ENCODE assay signal across 17 cellular contexts in the genomic region with DNA sequence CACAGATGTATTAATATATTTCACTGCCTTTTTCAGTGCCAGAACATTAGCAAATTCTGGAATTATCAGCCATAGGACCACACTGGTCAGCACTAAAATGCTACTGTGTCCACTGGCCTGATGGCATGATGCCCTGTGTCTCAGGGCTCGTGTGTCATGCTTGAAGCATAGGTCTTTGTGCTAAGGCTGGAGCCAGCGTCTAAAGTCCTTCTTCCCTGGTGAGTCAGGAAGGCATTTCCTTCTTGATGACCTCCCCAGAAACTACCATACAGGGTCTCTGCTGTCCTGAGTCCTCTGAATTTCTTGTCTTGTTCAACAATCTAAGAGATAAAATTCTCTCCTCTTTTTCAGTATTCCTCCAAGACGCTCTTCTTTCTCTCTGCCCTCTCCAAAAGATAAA.
DNase-seq lines count a peak whose midpoint lies in the region; ATAC-seq and TF ChIP-seq lines count a peak whose summit lies in the region.
"Had no signal": no experiment of that assay in that cellular context is flagged by ENCODE, and none has a peak within 500 bp of the region (broad histone marks: within the 10 kb centered on the region; RNA-seq: fewer than 3 reads in every experiment).

No MANE protein-coding gene starts in this region.

- H3K79me1 ChIP-seq in mesendoderm (ENCODE audit: low read length) = no peaks in the 10 kb centered on the region

- no peak overlapping the region for H2AK5ac ChIP-seq in mesendoderm (ENCODE audit: low read length)

- H3K9ac ChIP-seq in fibroblast of lung (ENCODE audit: insufficient read depth, low read length) (no peak overlapping the region), smooth muscle cell (ENCODE audit: low read depth) (no peak overlapping the region), mesendoderm (ENCODE audit: low read length) (no peak overlapping the region)

- H2AFZ ChIP-seq in fibroblast of lung (ENCODE audit: low read length) = no peak overlapping the region
- H2AFZ ChIP-seq in smooth muscle cell (ENCODE audit: low read depth) = peak overlapping the region; percentile 59

- H2BK15ac ChIP-seq in mesendoderm (replicated peaks; ENCODE audit: low read depth) = no peak overlapping the region

- no peaks in the 10 kb centered on the region for H3F3A ChIP-seq in smooth muscle cell (ENCODE audit: low read depth)

- no peak for TF ChIP-seq CTCF in fibroblast of lung (conservative IDR thresholded peaks at IDR 0.05 in 1 of 2, IDR thresholded peaks at IDR 0.05 in 1 of 2; ENCODE audit: low read depth in 1 of 2, low read length in 2 of 2)
- no peak for TF ChIP-seq CTCF in smooth muscle cell (IDR thresholded peaks at IDR 0.05; ENCODE audit: borderline replicate concordance, insufficient read depth, poor library complexity, severe bottlenecking)

- H2BK120ac ChIP-seq in mesendoderm (ENCODE audit: low read depth, low read length) = no peak overlapping the region

- no peaks in the 10 kb centered on the region for H3K79me2 ChIP-seq in fibroblast of lung (ENCODE audit: control insufficient read depth, insufficient read depth, low read length)
- no peaks in the 10 kb centered on the region for H3K79me2 ChIP-seq in smooth muscle cell (ENCODE audit: low read depth)
- H3K79me2 ChIP-seq in mesendoderm (ENCODE audit: control insufficient read depth, insufficient read depth, low read length) = no peaks in the 10 kb centered on the region

- 45% methylated on average over 3 of the region's 3 CpGs for WGBS in smooth muscle cell (ENCODE audit: low lambda C conversion rate)
- no CpG with 5 or more reads among the region's 3 CpGs for WGBS in mesendoderm (ENCODE audit: extremely low coverage, insufficient coverage, low lambda C conversion rate)

- no peak overlapping the region for H2BK5ac ChIP-seq in mesendoderm (ENCODE audit: low read length)

- H3K9me3 ChIP-seq in SJSA1 (replicated peaks) (no peaks in the 10 kb centered on the region), fibroblast of lung (ENCODE audit: control insufficient read depth, insufficient read depth, low read depth, low read length) (no peaks in the 10 kb centered on the region), smooth muscle cell (replicated peaks; ENCODE audit: low read depth) (no peaks in the 10 kb centered on the region)
- H3K9me3 ChIP-seq: thoracic aorta had no signal

- DNase-seq in GM04504 (ENCODE audit: low read depth) = peak; percentile 40
- peak; percentile 39 to 57 for DNase-seq in SJSA1 (ENCODE audit: low read depth in 1 of 2, low spot score in 2 of 2)
- DNase-seq in fibroblast of lung (ENCODE audit: low read depth in 2 of 2) = peak; percentile 1 to 83
- DNase-seq in smooth muscle cell (lab: John Stamatoyannopoulos, UW; ENCODE audit: unreplicated experiment) = no peak
- DNase-seq in pons (ENCODE audit: low spot score) = no peak
- no peak for DNase-seq in mesendoderm
- DNase-seq: activated CD4-positive, CD25-positive, alpha-beta regulatory T cell; cerebellar nuclear complex; natural killer cell; NCI-H1694 treated with DMSO at 0.1 percent for 48 hours; SIG-M5 had no signal

- H3K4me2 ChIP-seq in fibroblast of lung (ENCODE audit: extremely low read depth, insufficient read depth, low read length) (no peak overlapping the region), smooth muscle cell (no peak overlapping the region), mesendoderm (ENCODE audit: low read length) (no peak overlapping the region)

- H3K27me3 ChIP-seq in SJSA1 (replicated peaks) = no peaks in the 10 kb centered on the region
- H3K27me3 ChIP-seq in fibroblast of lung (ENCODE audit: control insufficient read depth, insufficient read depth, low read length) = no peaks in the 10 kb centered on the region
- H3K27me3 ChIP-seq in smooth muscle cell (ENCODE audit: low read depth) = no peaks in the 10 kb centered on the region
- no peaks in the 10 kb centered on the region for H3K27me3 ChIP-seq in mesendoderm (ENCODE audit: insufficient read depth, low read length, poor library complexity)
- H3K27me3 ChIP-seq: gastroesophageal sphincter had no signal

- peak overlapping the region; percentile 36 for H3K27ac ChIP-seq in SJSA1
- H3K27ac ChIP-seq in fibroblast of lung (ENCODE audit: insufficient read depth, low read length) = no peak overlapping the region
- no peak overlapping the region for H3K27ac ChIP-seq in smooth muscle cell (ENCODE audit: low read depth)
- H3K27ac ChIP-seq in mesendoderm (ENCODE audit: low read depth, low read length) = no peak overlapping the region
- H3K27ac ChIP-seq: C4-2B, gastroesophageal sphincter, thoracic aorta had no signal

- H3K36me3 ChIP-seq in SJSA1 (no peaks in the 10 kb centered on the region), fibroblast of lung (ENCODE audit: control insufficient read depth, insufficient read depth, low read length) (no peaks in the 10 kb centered on the region), smooth muscle cell (ENCODE audit: low read depth) (no peaks in the 10 kb centered on the region), mesendoderm (ENCODE audit: control insufficient read depth, insufficient read depth, low read length) (no peaks in the 10 kb centered on the region)
- H3K36me3 ChIP-seq: gastroesophageal sphincter, thoracic aorta had no signal

- no peak overlapping the region for H3K23ac ChIP-seq in mesendoderm (ENCODE audit: low read length)

- no peak overlapping the region for H3K18ac ChIP-seq in mesendoderm (ENCODE audit: low read length)

- no peak overlapping the region for H3K4ac ChIP-seq in mesendoderm (ENCODE audit: low read depth, low read length)

- no peak for ATAC-seq in GM21423 (IDR thresholded peaks at IDR 0.05; ENCODE audit: unreplicated experiment)
- ATAC-seq: activated T-helper 17 cell treated with anti-CD3 and anti-CD28 coated beads, Interleukin-2, amount 50 U/mL, for 72 hours; gastroesophageal sphincter; natural killer cell had no signal

- no peak overlapping the region for H4K8ac ChIP-seq in mesendoderm (ENCODE audit: low read depth, low read length)

- no peak overlapping the region for H3K4me3 ChIP-seq in SJSA1
- H3K4me3 ChIP-seq in fibroblast of lung (replicated peaks in 1 of 4; ENCODE audit: control extremely low read depth in 1 of 4, insufficient read depth in 1 of 4, low read depth in 3 of 4, low read length in 4 of 4) = no peak overlapping the region
- H3K4me3 ChIP-seq in smooth muscle cell = no peak overlapping the region
- H3K4me3 ChIP-seq in mesendoderm (ENCODE audit: low read length) = no peak overlapping the region
- H3K4me3 ChIP-seq: gastroesophageal sphincter, lung, thoracic aorta had no signal

- H3K56ac ChIP-seq in mesendoderm (ENCODE audit: low read length) = no peak overlapping the region

- H4K20me1 ChIP-seq in fibroblast of lung (ENCODE audit: control insufficient read depth, extremely low read depth, insufficient read depth, low read length) = no peaks in the 10 kb centered on the region
- H4K20me1 ChIP-seq in smooth muscle cell (ENCODE audit: low read depth) = no peaks in the 10 kb centered on the region

- no peak overlapping the region for H4K5ac ChIP-seq in mesendoderm (ENCODE audit: low read length)

- H3K4me1 ChIP-seq in SJSA1 (replicated peaks) (peaks cover 25% of the 10 kb centered on the region), fibroblast of lung (ENCODE audit: control insufficient read depth, extremely low read depth, insufficient read depth, low read length) (no peaks in the 10 kb centered on the region), smooth muscle cell (ENCODE audit: low read depth) (no peaks in the 10 kb centered on the region), mesendoderm (ENCODE audit: control insufficient read depth, low read depth, low read length) (no peaks in the 10 kb centered on the region)
- H3K4me1 ChIP-seq: gastroesophageal sphincter had no signal

Comparison
In these comparisons a context has a peak if more than half of its experiments do, and no peak if none do; other contexts are left out.
1. DNase-seq: peak in GM04504 (single experiment), SJSA1 (2 of 2) and fibroblast of lung (2 of 2); none in smooth muscle cell (single experiment), pons (single experiment) and mesendoderm (single experiment).